10 cellular contexts compared by ENCODE assay signal in the genomic region with DNA sequence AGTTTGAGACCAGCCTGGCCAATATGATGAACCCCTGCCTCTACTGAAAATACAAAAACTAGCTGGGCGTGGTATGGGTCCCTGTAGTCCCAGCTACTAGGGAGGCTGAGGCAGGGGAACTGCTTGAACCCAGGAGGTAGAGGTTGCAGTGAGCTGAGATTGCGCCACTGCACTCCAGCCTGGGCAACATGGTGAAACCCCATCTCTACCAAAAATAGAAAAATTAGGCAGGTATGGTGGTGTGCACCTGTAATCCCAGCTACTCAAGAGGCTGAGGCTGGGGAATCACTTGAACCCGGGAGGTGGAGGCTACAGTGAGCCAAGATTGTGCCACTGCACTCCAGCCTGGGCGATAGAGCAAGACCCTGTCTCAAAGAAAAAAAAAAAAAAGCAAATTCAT. TPM values are rescaled to one million over a fixed set of nuclear protein-coding genes. Genes with fewer than 3 reads are reported as not detected.
A peak's percentile ranks its signal among the peaks of the same experiment; 100 is the strongest.
DNase-seq lines count a peak whose midpoint lies in the region; ATAC-seq, FAIRE-seq and TF ChIP-seq lines count a peak whose summit lies in the region.
"Not testable (repeated sequence)": the region's sequence is repeated elsewhere in the genome, so short reads cannot be mapped to it uniquely, and the experiment has no call there.
"Had no signal": no experiment of that assay in that cellular context is flagged by ENCODE, and none has a peak within 500 bp of the region (broad histone marks: within the 10 kb centered on the region; RNA-seq: fewer than 3 reads in every experiment).

No MANE protein-coding gene starts in this region.

- not testable (repeated sequence) for H3K9me2 ChIP-seq in GM23338 (ENCODE audit: insufficient read depth)

- ATAC-seq in GM23338, HepG2: not testable (repeated sequence)

- not testable (repeated sequence) for H3K27ac Mint-ChIP-seq in GM23338

- not testable (repeated sequence) for H3K9me3 Mint-ChIP-seq in GM23338

- peaks cover 14% of the 10 kb centered on the region; the same call in 1 of the 2 replicates for H3F3A ChIP-seq in GM23338 (replicated peaks; ENCODE audit: low read depth)

- CTCF ChIA-PET in endothelial cell of umbilical vein (lab: Charles Lee); HepG2 (lab: Yijun Ruan, JAX; ENCODE audit: low intra/inter-chr PET ratio, low total read pairs): not testable (repeated sequence)

- peak; percentile 48 for FAIRE-seq in endothelial cell of umbilical vein (lab: Jason Lieb, UNC)
- FAIRE-seq in HepG2 (lab: Jason Lieb, UNC): peak; percentile 18

- H3K4me2 ChIP-seq in GM23338; endothelial cell of umbilical vein (ENCODE audit: insufficient read depth, low read length); HepG2 (ENCODE audit: low read depth, low read length): not testable (repeated sequence)

- dilution Hi-C loops in endothelial cell of umbilical vein (cut with MboI; ENCODE audit: extremely low pct_ligation_motif_present, low sequenced_read_pairs): not testable (repeated sequence)

- TF ChIP-seq CTCF in GM23338 (conservative IDR thresholded peaks at IDR 0.05; ENCODE audit: low read depth in 2 of 2); endothelial cell of umbilical vein (IDR thresholded peaks at IDR 0.05; ENCODE audit: extremely low read depth in 1 of 2, insufficient read depth in 1 of 2, low read depth in 1 of 2, low read length in 2 of 2); HepG2 (CRISPR knock-in tag; IDR thresholded peaks at IDR 0.05): not testable (repeated sequence)

- not testable (repeated sequence) for H3K4me3 Mint-ChIP-seq in GM23338

- TF ChIP-seq EP300 in HepG2 (IDR thresholded peaks at IDR 0.05; ENCODE audit: low read depth in 2 of 2, low read length in 2 of 2); HepG2 (CRISPR knock-in tag; IDR thresholded peaks at IDR 0.05; ENCODE audit: borderline replicate concordance): not testable (repeated sequence)

- peaks cover 15% of the 10 kb centered on the region; the same call in 1 of the 2 replicates for H3K79me2 ChIP-seq in GM23338 (replicated peaks; ENCODE audit: insufficient read depth)
- H3K79me2 ChIP-seq in endothelial cell of umbilical vein (ENCODE audit: control insufficient read depth, insufficient read depth, low read length); HepG2 (ENCODE audit: insufficient read depth, low read length): not testable (repeated sequence)

- BruUV-seq in endothelial cell of umbilical vein (replicated peaks; lab: Mats Ljungman, UMichigan); HepG2 (replicated peaks; lab: Mats Ljungman, UMichigan): not testable (repeated sequence)

- not testable (repeated sequence) for H3K27me3 ChIP-seq in GM23338 (ENCODE audit: insufficient read depth); endothelial cell of umbilical vein (ENCODE audit: control insufficient read depth in 2 of 2, insufficient read depth in 2 of 2, low read length in 2 of 2); HepG2 (ENCODE audit: control insufficient read depth in 1 of 2, insufficient read depth in 2 of 2, low read length in 2 of 2)

- not testable (repeated sequence) for H3K4me1 ChIP-seq in GM23338 (ENCODE audit: insufficient read depth); endothelial cell of umbilical vein (ENCODE audit: control insufficient read depth, extremely low read depth, insufficient read depth, low read length); HepG2 (ENCODE audit: insufficient read depth, low read length)

- POLR2A ChIA-PET in endothelial cell of umbilical vein (lab: Charles Lee) (interaction anchor here (1.2 kb wide), 1 partner anchor 9 kb away, joined by 3 read pairs; the partner anchor contains the start of genes SNRNP40 and ZCCHC17), HepG2 (lab: Yijun Ruan, JAX) (interaction anchor here (0.6 kb wide), 1 partner anchor 125 kb away, joined by 3 read pairs; no protein-coding TSS in a partner anchor)

- peak; percentile 13 for DNase-seq in DMS53 (lab: John Stamatoyannopoulos, UW)
- peak; percentile 11 for DNase-seq in GM23338 (ENCODE audit: low spot score)
- DNase-seq in activated naive CD8-positive, alpha-beta T cell treated with anti-CD3 and anti-CD28 coated beads, Interleukin-2, amount 50 U/mL, for 16 hours (ENCODE audit: low read depth, low spot score): peak; percentile 34
- DNase-seq in endothelial cell of umbilical vein (ENCODE audit: low read depth, low spot score); HepG2 (ENCODE audit: low spot score): not testable (repeated sequence)
- DNase-seq in stimulated activated CD4-positive, alpha-beta T cell treated with anti-CD3 and anti-CD28 coated beads, Interleukin-2, amount 100 ng/mL, for 24 hours: peak; percentile 4 to 27

- H3K4me3 ChIP-seq in GM23338; endothelial cell of umbilical vein (replicated peaks in 1 of 3; ENCODE audit: insufficient read depth in 1 of 3, low read depth in 1 of 3, low read length in 3 of 3); HepG2 (replicated peaks in 1 of 3; ENCODE audit: insufficient read depth in 1 of 3, low read depth in 2 of 3, low read length in 3 of 3): not testable (repeated sequence)

- WGBS in HepG2 (ENCODE audit: low lambda C conversion rate): 98% methylated on average over 4 of the region's 4 CpGs

- not testable (repeated sequence) for H3K9me3 ChIP-seq in endothelial cell of umbilical vein (replicated peaks; ENCODE audit: control insufficient read depth, insufficient read depth, low read length); HepG2 (ENCODE audit: low read length)

- H3K9ac ChIP-seq in endothelial cell of umbilical vein (replicated peaks; ENCODE audit: extremely low read depth, insufficient read depth, low read length); HepG2 (ENCODE audit: insufficient read depth, low read depth, low read length): not testable (repeated sequence)

- H3K9me1 ChIP-seq in endothelial cell of umbilical vein (replicated peaks; ENCODE audit: control insufficient read depth, extremely low read depth, insufficient read depth, low read length): not testable (repeated sequence)

- intact Hi-C loops in endothelial cell of umbilical vein (cut with micrococcal nuclease); HepG2 (cut with micrococcal nuclease; ENCODE audit: unreplicated experiment): not testable (repeated sequence)

- peaks cover 76% of the 10 kb centered on the region for H3K36me3 Mint-ChIP-seq in GM23338 (ENCODE audit: low read depth)

- H3K27me3 Mint-ChIP-seq in GM23338 (ENCODE audit: insufficient read depth, low read depth, poor library complexity): not testable (repeated sequence)

- not testable (repeated sequence) for H2AFZ ChIP-seq in GM23338; endothelial cell of umbilical vein (ENCODE audit: low read depth, low read length); HepG2 (ENCODE audit: low read length)

- in situ Hi-C loops in HepG2 (cut with HindIII; ENCODE audit: extremely low pct_ligation_motif_present, low pct_unique_long_range_greater_than_20kb): not testable (repeated sequence)

- not testable (repeated sequence) for TF ChIP-seq POLR2A in endothelial cell of umbilical vein (IDR thresholded peaks at IDR 0.05; ENCODE audit: low read depth, low read length); HepG2 (IDR thresholded peaks at IDR 0.05; ENCODE audit: insufficient read depth in 1 of 2, low read depth in 2 of 2, low read length in 2 of 2)

- not testable (repeated sequence) for TF ChIP-seq RAD21 in HepG2 (CRISPR knock-in tag; IDR thresholded peaks at IDR 0.05)

- H3K27ac ChIP-seq in GM23338 (ENCODE audit: low read depth); endothelial cell of umbilical vein (ENCODE audit: insufficient read depth, low read depth, low read length); HepG2 (ENCODE audit: extremely low read length, insufficient read depth, low read length): not testable (repeated sequence)

- peaks cover 29% of the 10 kb centered on the region for H4K20me1 ChIP-seq in GM23338 (replicated peaks; ENCODE audit: insufficient read depth)
- not testable (repeated sequence) for H4K20me1 ChIP-seq in endothelial cell of umbilical vein (replicated peaks; ENCODE audit: control insufficient read depth, extremely low read depth, insufficient read depth, low read length); HepG2 (ENCODE audit: insufficient read depth, low read length)

- H3K4me1 Mint-ChIP-seq in GM23338: not testable (repeated sequence)

- peaks cover 75% of the 10 kb centered on the region for H3K36me3 ChIP-seq in GM23338 (ENCODE audit: insufficient read depth)
- peaks cover 18 to 20% of the 10 kb centered on the region in 2 experiments for H3K36me3 ChIP-seq in endothelial cell of umbilical vein (ENCODE audit: control insufficient read depth in 2 of 2, extremely low read depth in 1 of 2, insufficient read depth in 2 of 2, low read length in 2 of 2)
- peaks cover 25 to 72% of the 10 kb centered on the region in 2 experiments for H3K36me3 ChIP-seq in HepG2 (replicated peaks in 1 of 2; ENCODE audit: control insufficient read depth in 1 of 2, insufficient read depth in 2 of 2, low read length in 2 of 2)

RNA-seq across cellular contexts. Expression of gene SNRNP40, which starts 8.8 kb away (rescaled TPM):
- total RNA-seq in GM23338 (2014; rRNA removed; shearing (Covaris generic)): 117 and 135 TPM in 2 replicates
- polyA plus RNA-seq in GM23338 (2016; fragmentation: Nextera tagmentation; extraction: Ambion mirVana) (84.3 and 90.0 TPM in 2 replicates), endothelial cell of umbilical vein (57.8 and 66.3 TPM in 2 replicates), HepG2 (2011; rRNA removed) (46.1 and 51.0 TPM in 2 replicates)
- total RNA-seq in endothelial cell of umbilical vein (78.1 and 85.3 TPM in 2 replicates), HepG2 (2016; rRNA removed; fragmentation: Illumina TruSeq; extraction: Trizol) (147 and 192 TPM in 2 replicates)
- polyA plus RNA-seq in endothelial cell of umbilical vein (2011; cell fraction: cytosol; rRNA removed): 67.2 and 73.5 TPM in 2 replicates
- polyA plus RNA-seq in endothelial cell of umbilical vein (2011; cell fraction: nucleus; rRNA removed): 61.5 and 69.7 TPM in 2 replicates
- 43.3 and 68.8 TPM in 2 replicates for polyA plus RNA-seq in endothelial cell of umbilical vein (2012)
- polyA minus RNA-seq in endothelial cell of umbilical vein: 112 and 115 TPM in 2 replicates
- 88.8 TPM for polyA minus RNA-seq in endothelial cell of umbilical vein (2011; cell fraction: cytosol; rRNA and poly(A)+ RNA removed)
- polyA minus RNA-seq in endothelial cell of umbilical vein (2011; cell fraction: nucleus; rRNA and poly(A)+ RNA removed): 44.0 and 66.4 TPM in 2 replicates
- 32.2 and 34.4 TPM in 2 replicates for total RNA-seq in HepG2 (2016; cell fraction: cytosol; rRNA removed; fragmentation: Illumina TruSeq; extraction: Trizol; ENCODE audit: low read depth)
- 144 and 197 TPM in 2 replicates for total RNA-seq in HepG2 (2016; cell fraction: insoluble cytoplasmic fraction; rRNA removed; fragmentation: Illumina TruSeq; extraction: Trizol)
- 54.1 and 62.1 TPM in 2 replicates for total RNA-seq in HepG2 (2016; cell fraction: membrane; rRNA removed; fragmentation: Illumina TruSeq; extraction: Trizol)
- 69.1 and 77.1 TPM in 2 replicates for total RNA-seq in HepG2 (2016; cell fraction: nucleus; rRNA removed; fragmentation: Illumina TruSeq; extraction: Trizol)
- polyA plus RNA-seq in HepG2 (2011; cell fraction: cytosol; rRNA removed): 42.2 and 42.7 TPM in 2 replicates
- 30.4 and 32.1 TPM in 2 replicates for polyA plus RNA-seq in HepG2 (2011; cell fraction: nucleus; rRNA removed)
- polyA plus RNA-seq in HepG2 (2012): 27.5 and 32.5 TPM in 2 replicates
- polyA plus RNA-seq in HepG2 (2016; cell fraction: cytosol; fragmentation: Illumina TruSeq; extraction: Trizol; ENCODE audit: low read depth): 11.3 and 11.8 TPM in 2 replicates
- 138 and 148 TPM in 2 replicates for polyA plus RNA-seq in HepG2 (2016; cell fraction: insoluble cytoplasmic fraction; fragmentation: Illumina TruSeq; extraction: Trizol; ENCODE audit: low read depth)
- polyA plus RNA-seq in HepG2 (2016; cell fraction: membrane; fragmentation: Illumina TruSeq; extraction: Trizol; ENCODE audit: low read depth): 25.4 and 25.6 TPM in 2 replicates
- polyA plus RNA-seq in HepG2 (2016; cell fraction: nucleus; fragmentation: Illumina TruSeq; extraction: Trizol; ENCODE audit: insufficient read depth, low read depth): 68.7 and 74.0 TPM in 2 replicates
- 71.2 and 176 TPM in 2 replicates for polyA minus RNA-seq in HepG2 (2011; rRNA and poly(A)+ RNA removed; ENCODE audit: low replicate concordance)
- polyA minus RNA-seq in HepG2 (2011; cell fraction: cytosol; rRNA and poly(A)+ RNA removed): 47.6 and 49.5 TPM in 2 replicates
- 53.7 and 59.1 TPM in 2 replicates for polyA minus RNA-seq in HepG2 (2011; cell fraction: nucleus; rRNA and poly(A)+ RNA removed)

RNA-seq across cellular contexts. Expression of gene ZCCHC17, which starts 9.0 kb away (rescaled TPM):
- 40.1 and 43.7 TPM in 2 replicates for total RNA-seq in GM23338 (2014; rRNA removed; shearing (Covaris generic))
- polyA plus RNA-seq in GM23338 (2016; fragmentation: Nextera tagmentation; extraction: Ambion mirVana): 125 and 134 TPM in 2 replicates
- total RNA-seq in endothelial cell of umbilical vein: 40.4 and 41.4 TPM in 2 replicates
- polyA plus RNA-seq in endothelial cell of umbilical vein: 31.6 and 32.0 TPM in 2 replicates
- 46.1 and 46.2 TPM in 2 replicates for polyA plus RNA-seq in endothelial cell of umbilical vein (2011; cell fraction: cytosol; rRNA removed)
- polyA plus RNA-seq in endothelial cell of umbilical vein (2011; cell fraction: nucleus; rRNA removed): 20.2 and 27.8 TPM in 2 replicates
- 50.7 and 63.5 TPM in 2 replicates for polyA plus RNA-seq in endothelial cell of umbilical vein (2012)
- polyA minus RNA-seq in endothelial cell of umbilical vein: 19.1 and 25.5 TPM in 2 replicates
- 11.6 TPM for polyA minus RNA-seq in endothelial cell of umbilical vein (2011; cell fraction: cytosol; rRNA and poly(A)+ RNA removed)
- polyA minus RNA-seq in endothelial cell of umbilical vein (2011; cell fraction: nucleus; rRNA and poly(A)+ RNA removed): 7.6 and 10.7 TPM in 2 replicates
- 53.0 and 81.2 TPM in 2 replicates for total RNA-seq in HepG2 (2016; rRNA removed; fragmentation: Illumina TruSeq; extraction: Trizol)
- total RNA-seq in HepG2 (2016; cell fraction: cytosol; rRNA removed; fragmentation: Illumina TruSeq; extraction: Trizol; ENCODE audit: low read depth): 22.3 and 22.6 TPM in 2 replicates
- 53.0 and 78.0 TPM in 2 replicates for total RNA-seq in HepG2 (2016; cell fraction: insoluble cytoplasmic fraction; rRNA removed; fragmentation: Illumina TruSeq; extraction: Trizol)
- 44.8 and 45.5 TPM in 2 replicates for total RNA-seq in HepG2 (2016; cell fraction: membrane; rRNA removed; fragmentation: Illumina TruSeq; extraction: Trizol)
- 18.3 and 21.7 TPM in 2 replicates for total RNA-seq in HepG2 (2016; cell fraction: nucleus; rRNA removed; fragmentation: Illumina TruSeq; extraction: Trizol)
- polyA plus RNA-seq in HepG2 (2011; rRNA removed): 17.5 and 20.5 TPM in 2 replicates
- 14.9 and 16.0 TPM in 2 replicates for polyA plus RNA-seq in HepG2 (2011; cell fraction: cytosol; rRNA removed)
- 5.9 and 6.1 TPM in 2 replicates for polyA plus RNA-seq in HepG2 (2011; cell fraction: nucleus; rRNA removed)
- polyA plus RNA-seq in HepG2 (2012): 13.3 and 17.2 TPM in 2 replicates
- polyA plus RNA-seq in HepG2 (2016; cell fraction: cytosol; fragmentation: Illumina TruSeq; extraction: Trizol; ENCODE audit: low read depth): 14.0 and 17.6 TPM in 2 replicates
- polyA plus RNA-seq in HepG2 (2016; cell fraction: insoluble cytoplasmic fraction; fragmentation: Illumina TruSeq; extraction: Trizol; ENCODE audit: low read depth): 71.7 and 78.7 TPM in 2 replicates
- polyA plus RNA-seq in HepG2 (2016; cell fraction: membrane; fragmentation: Illumina TruSeq; extraction: Trizol; ENCODE audit: low read depth): 31.6 and 32.8 TPM in 2 replicates
- polyA plus RNA-seq in HepG2 (2016; cell fraction: nucleus; fragmentation: Illumina TruSeq; extraction: Trizol; ENCODE audit: insufficient read depth, low read depth): 26.4 and 29.6 TPM in 2 replicates
- polyA minus RNA-seq in HepG2 (2011; rRNA and poly(A)+ RNA removed; ENCODE audit: low replicate concordance): 10.5 and 28.6 TPM in 2 replicates
- polyA minus RNA-seq in HepG2 (2011; cell fraction: cytosol; rRNA and poly(A)+ RNA removed): 4.3 and 6.7 TPM in 2 replicates
- 6.7 and 8.2 TPM in 2 replicates for polyA minus RNA-seq in HepG2 (2011; cell fraction: nucleus; rRNA and poly(A)+ RNA removed)

RNA-seq across cellular contexts. Expression of gene NKAIN1, which starts 48.1 kb away (rescaled TPM):
- 38.4 and 56.7 TPM in 2 replicates for total RNA-seq in GM23338 (2014; rRNA removed; shearing (Covaris generic))
- polyA plus RNA-seq in GM23338 (2016; fragmentation: Nextera tagmentation; extraction: Ambion mirVana): 14.7 and 18.1 TPM in 2 replicates
- 0.23 and 0.40 TPM in 2 replicates for total RNA-seq in endothelial cell of umbilical vein
- 0.29 and 0.60 TPM in 2 replicates for polyA plus RNA-seq in endothelial cell of umbilical vein
- 0.14 and 0.21 TPM in 2 replicates for polyA plus RNA-seq in endothelial cell of umbilical vein (2011; cell fraction: cytosol; rRNA removed)
- not detected in 2 replicates for polyA plus RNA-seq in endothelial cell of umbilical vein (2011; cell fraction: nucleus; rRNA removed)
- polyA plus RNA-seq in endothelial cell of umbilical vein (2012): 0.16 and 0.27 TPM in 2 replicates
- polyA minus RNA-seq in endothelial cell of umbilical vein: 0.12 and 0.28 TPM in 2 replicates
- not detected for polyA minus RNA-seq in endothelial cell of umbilical vein (2011; cell fraction: cytosol; rRNA and poly(A)+ RNA removed)
- not detected in 2 replicates for polyA minus RNA-seq in endothelial cell of umbilical vein (2011; cell fraction: nucleus; rRNA and poly(A)+ RNA removed)
- total RNA-seq in HepG2 (2016; rRNA removed; fragmentation: Illumina TruSeq; extraction: Trizol): 0.29 TPM in 1 of 2 replicates, not detected in the other
- total RNA-seq in HepG2 (2016; cell fraction: cytosol; rRNA removed; fragmentation: Illumina TruSeq; extraction: Trizol; ENCODE audit: low read depth): 0.20 and 0.26 TPM in 2 replicates
- total RNA-seq in HepG2 (2016; cell fraction: insoluble cytoplasmic fraction; rRNA removed; fragmentation: Illumina TruSeq; extraction: Trizol): 0.26 and 0.27 TPM in 2 replicates
- 0.37 and 0.79 TPM in 2 replicates for total RNA-seq in HepG2 (2016; cell fraction: membrane; rRNA removed; fragmentation: Illumina TruSeq; extraction: Trizol)
- total RNA-seq in HepG2 (2016; cell fraction: nucleus; rRNA removed; fragmentation: Illumina TruSeq; extraction: Trizol): 0.31 TPM in 1 of 2 replicates, not detected in the other
- polyA plus RNA-seq in HepG2 (2011; rRNA removed): 0.20 and 0.40 TPM in 2 replicates
- 0.17 and 0.28 TPM in 2 replicates for polyA plus RNA-seq in HepG2 (2011; cell fraction: cytosol; rRNA removed)
- polyA plus RNA-seq in HepG2 (2011; cell fraction: nucleus; rRNA removed): 0.59 TPM in 1 of 2 replicates, not detected in the other
- polyA plus RNA-seq in HepG2 (2012): 0.19 TPM in 1 of 2 replicates, not detected in the other
- polyA plus RNA-seq in HepG2 (2016; cell fraction: cytosol; fragmentation: Illumina TruSeq; extraction: Trizol; ENCODE audit: low read depth): 0.33 and 0.54 TPM in 2 replicates
- 0.26 and 0.47 TPM in 2 replicates for polyA plus RNA-seq in HepG2 (2016; cell fraction: insoluble cytoplasmic fraction; fragmentation: Illumina TruSeq; extraction: Trizol; ENCODE audit: low read depth)
- 0.57 and 1.3 TPM in 2 replicates for polyA plus RNA-seq in HepG2 (2016; cell fraction: membrane; fragmentation: Illumina TruSeq; extraction: Trizol; ENCODE audit: low read depth)
- polyA plus RNA-seq in HepG2 (2016; cell fraction: nucleus; fragmentation: Illumina TruSeq; extraction: Trizol; ENCODE audit: insufficient read depth, low read depth): not detected in 2 replicates
- 0.63 and 3.7 TPM in 2 replicates for polyA minus RNA-seq in HepG2 (2011; rRNA and poly(A)+ RNA removed; ENCODE audit: low replicate concordance)
- not detected in 2 replicates for polyA minus RNA-seq in HepG2 (2011; cell fraction: cytosol; rRNA and poly(A)+ RNA removed)
- not detected in 2 replicates for polyA minus RNA-seq in HepG2 (2011; cell fraction: nucleus; rRNA and poly(A)+ RNA removed)
- total RNA-seq: CD4-positive, alpha-beta memory T cell; CD4-positive, CD25-positive, alpha-beta regulatory T cell; CD8-positive, alpha-beta memory T cell had no signal
- polyA plus RNA-seq: CD14-positive monocyte; CD4-positive, alpha-beta memory T cell; CD4-positive, CD25-positive, alpha-beta regulatory T cell; CD8-positive, alpha-beta memory T cell had no signal

Comparison
In these comparisons a context has a peak if more than half of its experiments do, and no peak if none do; other contexts are left out.
1. RNA of gene NKAIN1, which starts 48.1 kb away (total RNA-seq): 38.4 to 56.7 TPM in GM23338; 0.23 to 0.40 TPM in endothelial cell of umbilical vein and 0.20 to 0.79 TPM in HepG2; every median in the first group is over 10 times any median in the second.